In the genomic region with DNA sequence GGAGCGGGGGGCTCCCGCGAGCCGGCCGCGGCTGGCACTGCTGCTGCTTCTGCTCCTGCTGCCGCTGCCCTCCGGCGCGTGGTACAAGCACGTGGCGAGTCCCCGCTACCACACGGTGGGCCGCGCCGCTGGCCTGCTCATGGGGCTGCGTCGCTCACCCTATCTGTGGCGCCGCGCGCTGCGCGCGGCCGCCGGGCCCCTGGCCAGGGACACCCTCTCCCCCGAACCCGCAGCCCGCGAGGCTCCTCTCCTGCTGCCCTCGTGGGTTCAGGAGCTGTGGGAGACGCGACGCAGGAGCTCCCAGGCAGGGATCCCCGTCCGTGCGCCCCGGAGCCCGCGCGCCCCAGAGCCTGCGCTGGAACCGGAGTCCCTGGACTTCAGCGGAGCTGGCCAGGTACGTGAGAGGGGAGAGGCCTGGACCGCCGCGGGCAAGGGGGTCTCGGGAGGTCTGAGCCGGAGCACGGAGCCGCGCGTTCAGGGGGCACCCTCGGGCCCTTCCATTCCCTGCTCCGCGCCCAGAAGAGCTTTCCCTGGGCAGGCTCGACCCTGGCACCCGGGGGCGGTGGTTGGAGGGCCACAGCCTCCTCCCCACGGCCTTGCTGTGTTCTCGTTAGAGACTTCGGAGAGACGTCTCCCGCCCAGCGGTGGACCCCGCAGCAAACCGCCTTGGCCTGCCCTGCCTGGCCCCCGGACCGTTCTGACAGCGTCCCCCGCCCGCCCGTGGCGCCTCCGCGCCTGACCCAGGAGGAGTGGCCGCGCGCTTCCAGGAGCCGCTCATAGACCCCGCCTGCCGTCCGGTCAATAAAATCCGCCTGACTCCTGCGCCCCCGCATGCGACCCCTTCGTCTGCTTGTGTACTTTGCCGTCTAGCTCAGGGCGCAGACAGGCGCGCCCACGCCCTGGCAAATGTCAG, we compare ENCODE assay signal across 1 cellular context.
TF ChIP-seq lines count a peak whose summit lies in the region.

No MANE protein-coding gene starts in this region.

TF ChIP-seq in GM23338, 12 proteins besides CTCF, POLR2A, EP300 and RAD21 (continued from another document):
- TF ChIP-seq, protein P1, sequence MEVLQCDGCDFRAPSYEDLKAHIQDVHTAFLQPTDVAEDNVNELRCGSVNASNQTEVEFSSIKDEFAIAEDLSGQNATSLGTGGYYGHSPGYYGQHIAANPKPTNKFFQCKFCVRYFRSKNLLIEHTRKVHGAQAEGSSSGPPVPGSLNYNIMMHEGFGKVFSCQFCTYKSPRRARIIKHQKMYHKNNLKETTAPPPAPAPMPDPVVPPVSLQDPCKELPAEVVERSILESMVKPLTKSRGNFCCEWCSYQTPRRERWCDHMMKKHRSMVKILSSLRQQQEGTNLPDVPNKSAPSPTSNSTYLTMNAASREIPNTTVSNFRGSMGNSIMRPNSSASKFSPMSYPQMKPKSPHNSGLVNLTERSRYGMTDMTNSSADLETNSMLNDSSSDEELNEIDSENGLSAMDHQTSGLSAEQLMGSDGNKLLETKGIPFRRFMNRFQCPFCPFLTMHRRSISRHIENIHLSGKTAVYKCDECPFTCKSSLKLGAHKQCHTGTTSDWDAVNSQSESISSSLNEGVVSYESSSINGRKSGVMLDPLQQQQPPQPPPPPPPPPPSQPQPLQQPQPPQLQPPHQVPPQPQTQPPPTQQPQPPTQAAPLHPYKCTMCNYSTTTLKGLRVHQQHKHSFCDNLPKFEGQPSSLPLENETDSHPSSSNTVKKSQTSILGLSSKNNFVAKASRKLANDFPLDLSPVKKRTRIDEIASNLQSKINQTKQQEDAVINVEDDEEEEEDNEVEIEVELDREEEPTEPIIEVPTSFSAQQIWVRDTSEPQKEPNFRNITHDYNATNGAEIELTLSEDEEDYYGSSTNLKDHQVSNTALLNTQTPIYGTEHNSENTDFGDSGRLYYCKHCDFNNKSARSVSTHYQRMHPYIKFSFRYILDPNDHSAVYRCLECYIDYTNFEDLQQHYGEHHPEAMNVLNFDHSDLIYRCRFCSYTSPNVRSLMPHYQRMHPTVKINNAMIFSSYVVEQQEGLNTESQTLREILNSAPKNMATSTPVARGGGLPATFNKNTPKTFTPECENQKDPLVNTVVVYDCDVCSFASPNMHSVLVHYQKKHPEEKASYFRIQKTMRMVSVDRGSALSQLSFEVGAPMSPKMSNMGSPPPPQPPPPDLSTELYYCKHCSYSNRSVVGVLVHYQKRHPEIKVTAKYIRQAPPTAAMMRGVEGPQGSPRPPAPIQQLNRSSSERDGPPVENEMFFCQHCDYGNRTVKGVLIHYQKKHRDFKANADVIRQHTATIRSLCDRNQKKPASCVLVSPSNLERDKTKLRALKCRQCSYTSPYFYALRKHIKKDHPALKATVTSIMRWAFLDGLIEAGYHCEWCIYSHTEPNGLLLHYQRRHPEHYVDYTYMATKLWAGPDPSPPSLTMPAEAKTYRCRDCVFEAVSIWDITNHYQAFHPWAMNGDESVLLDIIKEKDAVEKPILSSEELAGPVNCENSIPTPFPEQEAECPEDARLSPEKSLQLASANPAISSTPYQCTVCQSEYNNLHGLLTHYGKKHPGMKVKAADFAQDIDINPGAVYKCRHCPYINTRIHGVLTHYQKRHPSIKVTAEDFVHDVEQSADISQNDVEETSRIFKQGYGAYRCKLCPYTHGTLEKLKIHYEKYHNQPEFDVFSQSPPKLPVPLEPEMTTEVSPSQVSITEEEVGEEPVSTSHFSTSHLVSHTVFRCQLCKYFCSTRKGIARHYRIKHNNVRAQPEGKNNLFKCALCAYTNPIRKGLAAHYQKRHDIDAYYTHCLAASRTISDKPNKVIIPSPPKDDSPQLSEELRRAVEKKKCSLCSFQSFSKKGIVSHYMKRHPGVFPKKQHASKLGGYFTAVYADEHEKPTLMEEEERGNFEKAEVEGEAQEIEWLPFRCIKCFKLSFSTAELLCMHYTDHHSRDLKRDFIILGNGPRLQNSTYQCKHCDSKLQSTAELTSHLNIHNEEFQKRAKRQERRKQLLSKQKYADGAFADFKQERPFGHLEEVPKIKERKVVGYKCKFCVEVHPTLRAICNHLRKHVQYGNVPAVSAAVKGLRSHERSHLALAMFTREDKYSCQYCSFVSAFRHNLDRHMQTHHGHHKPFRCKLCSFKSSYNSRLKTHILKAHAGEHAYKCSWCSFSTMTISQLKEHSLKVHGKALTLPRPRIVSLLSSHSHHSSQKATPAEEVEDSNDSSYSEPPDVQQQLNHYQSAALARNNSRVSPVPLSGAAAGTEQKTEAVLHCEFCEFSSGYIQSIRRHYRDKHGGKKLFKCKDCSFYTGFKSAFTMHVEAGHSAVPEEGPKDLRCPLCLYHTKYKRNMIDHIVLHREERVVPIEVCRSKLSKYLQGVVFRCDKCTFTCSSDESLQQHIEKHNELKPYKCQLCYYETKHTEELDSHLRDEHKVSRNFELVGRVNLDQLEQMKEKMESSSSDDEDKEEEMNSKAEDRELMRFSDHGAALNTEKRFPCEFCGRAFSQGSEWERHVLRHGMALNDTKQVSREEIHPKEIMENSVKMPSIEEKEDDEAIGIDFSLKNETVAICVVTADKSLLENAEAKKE (CRISPR knock-in tag; IDR thresholded peaks at IDR 0.05), result no peak
- TF ChIP-seq EZH2 (IDR thresholded peaks at IDR 0.05; ENCODE audit: low read depth, unreplicated experiment) (peak; percentile 61), EZH2phosphoT487 (IDR thresholded peaks at IDR 0.05; ENCODE audit: unreplicated experiment) (peak; percentile 38)
TF ChIP-seq in GM23338: peak in this region for 2.
